Comparison of ENCODE assay signal across 1 cellular context in genomic region chr1:203663294-203663693, GRCh38.
TF ChIP-seq lines count a peak whose summit lies in the region.

No MANE protein-coding gene starts in this region.

TF ChIP-seq in HEK293, 187 proteins besides CTCF, POLR2A, EP300 and RAD21 (continued from another document):
- TF ChIP-seq PBX3 (CRISPR knock-in tag; IDR thresholded peaks at IDR 0.05) = no peak
- no peak for TF ChIP-seq ZFP37 (tag by site-specific recombination; IDR thresholded peaks at IDR 0.05)
- no peak for TF ChIP-seq ZBTB17 (tag by site-specific recombination; IDR thresholded peaks at IDR 0.05)
- TF ChIP-seq, protein P1, sequence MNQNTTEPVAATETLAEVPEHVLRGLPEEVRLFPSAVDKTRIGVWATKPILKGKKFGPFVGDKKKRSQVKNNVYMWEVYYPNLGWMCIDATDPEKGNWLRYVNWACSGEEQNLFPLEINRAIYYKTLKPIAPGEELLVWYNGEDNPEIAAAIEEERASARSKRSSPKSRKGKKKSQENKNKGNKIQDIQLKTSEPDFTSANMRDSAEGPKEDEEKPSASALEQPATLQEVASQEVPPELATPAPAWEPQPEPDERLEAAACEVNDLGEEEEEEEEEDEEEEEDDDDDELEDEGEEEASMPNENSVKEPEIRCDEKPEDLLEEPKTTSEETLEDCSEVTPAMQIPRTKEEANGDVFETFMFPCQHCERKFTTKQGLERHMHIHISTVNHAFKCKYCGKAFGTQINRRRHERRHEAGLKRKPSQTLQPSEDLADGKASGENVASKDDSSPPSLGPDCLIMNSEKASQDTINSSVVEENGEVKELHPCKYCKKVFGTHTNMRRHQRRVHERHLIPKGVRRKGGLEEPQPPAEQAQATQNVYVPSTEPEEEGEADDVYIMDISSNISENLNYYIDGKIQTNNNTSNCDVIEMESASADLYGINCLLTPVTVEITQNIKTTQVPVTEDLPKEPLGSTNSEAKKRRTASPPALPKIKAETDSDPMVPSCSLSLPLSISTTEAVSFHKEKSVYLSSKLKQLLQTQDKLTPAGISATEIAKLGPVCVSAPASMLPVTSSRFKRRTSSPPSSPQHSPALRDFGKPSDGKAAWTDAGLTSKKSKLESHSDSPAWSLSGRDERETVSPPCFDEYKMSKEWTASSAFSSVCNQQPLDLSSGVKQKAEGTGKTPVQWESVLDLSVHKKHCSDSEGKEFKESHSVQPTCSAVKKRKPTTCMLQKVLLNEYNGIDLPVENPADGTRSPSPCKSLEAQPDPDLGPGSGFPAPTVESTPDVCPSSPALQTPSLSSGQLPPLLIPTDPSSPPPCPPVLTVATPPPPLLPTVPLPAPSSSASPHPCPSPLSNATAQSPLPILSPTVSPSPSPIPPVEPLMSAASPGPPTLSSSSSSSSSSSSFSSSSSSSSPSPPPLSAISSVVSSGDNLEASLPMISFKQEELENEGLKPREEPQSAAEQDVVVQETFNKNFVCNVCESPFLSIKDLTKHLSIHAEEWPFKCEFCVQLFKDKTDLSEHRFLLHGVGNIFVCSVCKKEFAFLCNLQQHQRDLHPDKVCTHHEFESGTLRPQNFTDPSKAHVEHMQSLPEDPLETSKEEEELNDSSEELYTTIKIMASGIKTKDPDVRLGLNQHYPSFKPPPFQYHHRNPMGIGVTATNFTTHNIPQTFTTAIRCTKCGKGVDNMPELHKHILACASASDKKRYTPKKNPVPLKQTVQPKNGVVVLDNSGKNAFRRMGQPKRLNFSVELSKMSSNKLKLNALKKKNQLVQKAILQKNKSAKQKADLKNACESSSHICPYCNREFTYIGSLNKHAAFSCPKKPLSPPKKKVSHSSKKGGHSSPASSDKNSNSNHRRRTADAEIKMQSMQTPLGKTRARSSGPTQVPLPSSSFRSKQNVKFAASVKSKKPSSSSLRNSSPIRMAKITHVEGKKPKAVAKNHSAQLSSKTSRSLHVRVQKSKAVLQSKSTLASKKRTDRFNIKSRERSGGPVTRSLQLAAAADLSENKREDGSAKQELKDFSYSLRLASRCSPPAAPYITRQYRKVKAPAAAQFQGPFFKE (tag by site-specific recombination; IDR thresholded peaks at IDR 0.05; ENCODE audit: borderline replicate concordance) = no peak
- no peak for TF ChIP-seq ZNF341 (tag by site-specific recombination; IDR thresholded peaks at IDR 0.05; ENCODE audit: low read depth)
- TF ChIP-seq ZNF76 (tag by site-specific recombination; IDR thresholded peaks at IDR 0.05; ENCODE audit: borderline replicate concordance, low read depth) = no peak
- TF ChIP-seq ZNF23 (tag by site-specific recombination; IDR thresholded peaks at IDR 0.05; ENCODE audit: borderline replicate concordance) = no peak
- no peak for TF ChIP-seq ZNF521 (tag by site-specific recombination; IDR thresholded peaks at IDR 0.05)
- no peak for TF ChIP-seq ZNF211 (tag by site-specific recombination; IDR thresholded peaks at IDR 0.05; ENCODE audit: low read depth)
- 0 out of 2 replicates have a peak, but pooled peaks have one; percentile 42 for TF ChIP-seq ZBTB21 (tag by site-specific recombination; IDR thresholded peaks at IDR 0.05)
- no peak for TF ChIP-seq ZNF311 (tag by site-specific recombination; IDR thresholded peaks at IDR 0.05; ENCODE audit: borderline replicate concordance)
